In the genomic region with DNA sequence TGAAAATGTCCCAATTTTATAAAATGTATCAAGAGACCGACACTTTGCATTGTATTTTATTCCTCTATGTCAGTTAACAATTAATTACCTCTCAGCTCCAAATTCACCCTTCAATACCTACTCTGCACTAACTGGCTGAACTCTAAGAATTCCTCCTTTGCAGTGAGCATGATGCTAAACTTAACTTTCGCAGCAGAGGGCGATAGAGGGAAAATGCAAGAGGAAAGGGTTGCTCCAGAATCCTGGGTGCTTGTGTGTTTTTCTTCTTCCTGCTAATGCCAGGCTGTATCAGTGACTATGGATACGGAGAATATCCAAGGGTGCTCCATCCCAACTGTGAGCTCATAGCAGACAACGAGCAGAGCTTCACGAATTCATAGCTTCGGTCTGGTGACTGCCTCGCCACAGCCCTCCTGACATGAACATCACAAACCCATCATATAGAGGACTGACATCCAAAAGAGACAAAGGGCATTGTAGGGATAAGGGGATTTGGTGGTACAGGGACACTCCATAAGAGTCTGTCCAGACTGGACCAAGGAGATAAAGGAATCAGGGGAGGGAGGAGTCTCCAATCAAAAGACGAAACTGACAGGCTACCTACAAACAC, we compare ENCODE assay signal across 8 cellular contexts.
DNase-seq lines count a peak whose midpoint lies in the region; ATAC-seq lines count a peak whose summit lies in the region.

No MANE protein-coding gene starts in this region.

- H3K27me3 Mint-ChIP-seq in activated CD8-positive, alpha-beta memory T cell treated with anti-CD3 and anti-CD28 coated beads, Interleukin-2, amount 10 ng/mL, durations not matched to agents 7 days and 5 days, result no peaks in the 10 kb centered on the region
- no peaks in the 10 kb centered on the region for H3K27me3 Mint-ChIP-seq in activated naive CD4-positive, alpha-beta T cell treated with anti-CD3 and anti-CD28 coated beads for 36 hours (ENCODE audit: low read depth)
- peaks cover 0 to 2% of the 10 kb centered on the region in 2 donors for H3K27me3 Mint-ChIP-seq in CD8-positive, alpha-beta memory T cell

- H3K9me3 ChIP-seq in CD8-positive, alpha-beta memory T cell (ENCODE audit: low read length), result no peaks in the 10 kb centered on the region

- H3K27ac ChIP-seq in CD8-positive, alpha-beta memory T cell (ENCODE audit: low read depth, low read length), result no peak overlapping the region

- POLR2A ChIA-PET in CD8-positive, alpha-beta memory T cell (lab: Charles Lee), result no interaction called here

- no peaks in the 10 kb centered on the region for H3K27me3 ChIP-seq in CD8-positive, alpha-beta memory T cell (ENCODE audit: insufficient read depth, low read length, poor library complexity, severe bottlenecking)

- H3K9me3 Mint-ChIP-seq in activated CD8-positive, alpha-beta memory T cell treated with anti-CD3 and anti-CD28 coated beads, Interleukin-2, amount 10 ng/mL, durations not matched to agents 7 days and 5 days (ENCODE audit: low read depth), result no peaks in the 10 kb centered on the region
- H3K9me3 Mint-ChIP-seq in activated naive CD4-positive, alpha-beta T cell treated with anti-CD3 and anti-CD28 coated beads for 36 hours, result peaks cover 7% of the 10 kb centered on the region
- H3K9me3 Mint-ChIP-seq in CD8-positive, alpha-beta memory T cell, result no peaks in the 10 kb centered on the region

- CTCF ChIA-PET in activated CD8-positive, alpha-beta memory T cell treated with anti-CD3 and anti-CD28 coated beads, Interleukin-2, amount 10 ng/mL, durations not matched to agents 7 days and 5 days (lab: Charles Lee), result interaction anchor here (0.7 to 3.1 kb wide), 5 partner anchors 10 to 152 kb away, joined by 3 to 16 read pairs (median 3); no protein-coding TSS in a partner anchor
- CTCF ChIA-PET in activated naive CD4-positive, alpha-beta T cell treated with anti-CD3 and anti-CD28 coated beads for 36 hours (lab: Charles Lee), result interaction anchor here (0.6 to 0.9 kb wide), 3 partner anchors 34 to 338 kb away, joined by 3 to 6 read pairs (median 3); no protein-coding TSS in a partner anchor
- CTCF ChIA-PET in CD8-positive, alpha-beta memory T cell (lab: Charles Lee), result no interaction called here

- no peaks in the 10 kb centered on the region for H3K4me1 ChIP-seq in CD8-positive, alpha-beta memory T cell (ENCODE audit: insufficient read depth, low read length)

- no peaks in the 10 kb centered on the region for H3K36me3 Mint-ChIP-seq in activated CD8-positive, alpha-beta memory T cell treated with anti-CD3 and anti-CD28 coated beads, Interleukin-2, amount 10 ng/mL, durations not matched to agents 7 days and 5 days
- H3K36me3 Mint-ChIP-seq in activated naive CD4-positive, alpha-beta T cell treated with anti-CD3 and anti-CD28 coated beads for 36 hours (ENCODE audit: low read depth), result peaks cover 13% of the 10 kb centered on the region
- H3K36me3 Mint-ChIP-seq in CD8-positive, alpha-beta memory T cell, result peaks cover 0 to 11% (median 6%) of the 10 kb centered on the region in 3 donors

- H3K4me1 Mint-ChIP-seq in activated CD8-positive, alpha-beta memory T cell treated with anti-CD3 and anti-CD28 coated beads, Interleukin-2, amount 10 ng/mL, durations not matched to agents 7 days and 5 days, result no peaks in the 10 kb centered on the region
- no peaks in the 10 kb centered on the region for H3K4me1 Mint-ChIP-seq in activated naive CD4-positive, alpha-beta T cell treated with anti-CD3 and anti-CD28 coated beads for 36 hours (ENCODE audit: low read depth)
- no peaks in the 10 kb centered on the region for H3K4me1 Mint-ChIP-seq in CD8-positive, alpha-beta memory T cell

- no peak overlapping the region for H3K27ac Mint-ChIP-seq in activated CD8-positive, alpha-beta memory T cell treated with anti-CD3 and anti-CD28 coated beads, Interleukin-2, amount 10 ng/mL, durations not matched to agents 7 days and 5 days
- no peak overlapping the region for H3K27ac Mint-ChIP-seq in activated naive CD4-positive, alpha-beta T cell treated with anti-CD3 and anti-CD28 coated beads for 36 hours
- H3K27ac Mint-ChIP-seq in CD8-positive, alpha-beta memory T cell, result no peak overlapping the region

- H3K36me3 ChIP-seq in CD8-positive, alpha-beta memory T cell (ENCODE audit: insufficient read depth, low read length), result no peaks in the 10 kb centered on the region

- ATAC-seq in activated CD8-positive, alpha-beta memory T cell treated with anti-CD3 and anti-CD28 coated beads, Interleukin-2, amount 10 ng/mL, durations not matched to agents 7 days and 5 days, result no peak
- no peak for ATAC-seq in HG03280 (IDR thresholded peaks at IDR 0.05; ENCODE audit: unreplicated experiment)
- ATAC-seq in HG03571 (IDR thresholded peaks at IDR 0.05; ENCODE audit: unreplicated experiment), result no peak

- intact Hi-C loops in activated naive CD4-positive, alpha-beta T cell treated with anti-CD3 and anti-CD28 coated beads for 36 hours (cut with micrococcal nuclease), result no loop called here

- H3K4me3 Mint-ChIP-seq in activated CD8-positive, alpha-beta memory T cell treated with anti-CD3 and anti-CD28 coated beads, Interleukin-2, amount 10 ng/mL, durations not matched to agents 7 days and 5 days, result no peak overlapping the region
- no peak overlapping the region for H3K4me3 Mint-ChIP-seq in activated naive CD4-positive, alpha-beta T cell treated with anti-CD3 and anti-CD28 coated beads for 36 hours
- no peak overlapping the region for H3K4me3 Mint-ChIP-seq in CD8-positive, alpha-beta memory T cell

- H3K4me3 ChIP-seq in CD8-positive, alpha-beta memory T cell (ENCODE audit: low read length), result no peak overlapping the region

- DNase-seq in activated CD8-positive, alpha-beta memory T cell treated with anti-CD3 and anti-CD28 coated beads, Interleukin-2, amount 10 ng/mL, durations not matched to agents 7 days and 5 days, result peak; percentile 58
- no peak for DNase-seq in activated CD8-positive, alpha-beta memory T cell treated with anti-CD3 and anti-CD28 coated beads, Interleukin-2, amount 50 U/mL, for 4 hours
- DNase-seq in NCI-H1105 (lab: John Stamatoyannopoulos, UW) (peak; percentile 13), left kidney (ENCODE audit: low read depth, low spot score) (peak; percentile 35)
- DNase-seq in activated naive CD4-positive, alpha-beta T cell treated with anti-CD3 and anti-CD28 coated beads for 36 hours, result peak; percentile 40
- no peak for DNase-seq in CD8-positive, alpha-beta memory T cell

Comparison
In these comparisons a context has a peak if more than half of its experiments do, and no peak if none do; other contexts are left out.
1. DNase-seq: peak in activated CD8-positive, alpha-beta memory T cell treated with anti-CD3 and anti-CD28 coated beads, Interleukin-2, amount 10 ng/mL, durations not matched to agents 7 days and 5 days (single experiment), NCI-H1105 (single experiment), activated naive CD4-positive, alpha-beta T cell treated with anti-CD3 and anti-CD28 coated beads for 36 hours (single experiment) and left kidney (single experiment); none in activated CD8-positive, alpha-beta memory T cell treated with anti-CD3 and anti-CD28 coated beads, Interleukin-2, amount 50 U/mL, for 4 hours (single experiment) and CD8-positive, alpha-beta memory T cell (0 of 5).